12 cellular contexts compared by ENCODE assay signal in the genomic region with DNA sequence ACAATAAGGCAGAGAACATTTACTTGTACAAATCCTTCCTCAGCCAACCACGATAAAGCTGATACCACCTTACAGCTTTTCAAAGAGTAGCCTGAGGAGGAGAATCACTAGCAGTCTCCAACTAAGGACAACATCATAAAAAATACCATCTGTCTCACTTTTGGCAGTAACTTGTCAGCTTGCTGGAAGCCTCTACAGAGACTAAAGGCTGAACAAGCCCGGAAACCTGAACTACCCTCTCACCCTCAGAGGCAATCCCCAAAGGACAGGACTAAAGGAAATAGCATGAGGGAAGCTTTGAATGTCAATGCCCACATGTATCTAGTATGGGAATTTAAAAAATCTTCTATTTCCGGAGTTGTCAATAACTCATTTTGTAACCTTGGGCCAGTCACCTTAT. TPM values are rescaled to one million over a fixed set of nuclear protein-coding genes. Genes with fewer than 3 reads are reported as not detected.
A peak's percentile ranks its signal among the peaks of the same experiment; 100 is the strongest.
DNase-seq lines count a peak whose midpoint lies in the region; ATAC-seq and TF ChIP-seq lines count a peak whose summit lies in the region.
"Had no signal": no experiment of that assay in that cellular context is flagged by ENCODE, and none has a peak within 500 bp of the region (broad histone marks: within the 10 kb centered on the region; RNA-seq: fewer than 3 reads in every experiment).

No MANE protein-coding gene starts in this region.

- H3K9me3 Mint-ChIP-seq in CD8-positive, alpha-beta T cell: no peaks in the 10 kb centered on the region
- H3K9me3 Mint-ChIP-seq in IgD-negative memory B cell: no peaks in the 10 kb centered on the region
- H3K9me3 Mint-ChIP-seq in activated T-helper 2 cell treated with anti-CD3 and anti-CD28 coated beads, Interferon-gamma antibody, Interleukin-2, Interleukin-4, amounts not matched to agents 10 μg/mL and 5 μg/mL and 100 μg/mL, durations not matched to agents 14 hours and 24 hours and 36 hours: no peaks in the 10 kb centered on the region

- H3K9me3 ChIP-seq in CD8-positive, alpha-beta T cell (ENCODE audit: low read length): no peaks in the 10 kb centered on the region
- H3K9me3 ChIP-seq in vagina: no peaks in the 10 kb centered on the region
- H3K9me3 ChIP-seq: spleen had no signal

- CTCF ChIA-PET in CD8-positive, alpha-beta T cell (lab: Charles Lee): interaction anchor here (0.9 to 1.5 kb wide), 2 partner anchors 10 to 31 kb away, joined by 3 to 6 read pairs; a partner anchor contains a TSS

- H3K4me3 ChIP-seq in CD8-positive, alpha-beta T cell (ENCODE audit: low read depth, low read length): no peak overlapping the region
- no peak overlapping the region for H3K4me3 ChIP-seq in vagina
- H3K4me3 ChIP-seq: spleen had no signal

- H3K27ac Mint-ChIP-seq in CD8-positive, alpha-beta T cell: no peak overlapping the region
- peak overlapping the region in 2 of 3 donors; percentile 11 to 78 for H3K27ac Mint-ChIP-seq in IgD-negative memory B cell
- H3K27ac Mint-ChIP-seq in activated T-helper 2 cell treated with anti-CD3 and anti-CD28 coated beads, Interferon-gamma antibody, Interleukin-2, Interleukin-4, amounts not matched to agents 10 μg/mL and 5 μg/mL and 100 μg/mL, durations not matched to agents 14 hours and 24 hours and 36 hours: peak overlapping the region; percentile 54

- peaks cover 43% of the 10 kb centered on the region for H3K4me1 ChIP-seq in CD8-positive, alpha-beta T cell (ENCODE audit: insufficient read depth, low read length)
- H3K4me1 ChIP-seq in vagina: peaks cover 59% of the 10 kb centered on the region

- no peak for TF ChIP-seq CTCF in CD8-positive, alpha-beta T cell (IDR thresholded peaks at IDR 0.05)
- no peak for TF ChIP-seq CTCF in vagina (IDR thresholded peaks at IDR 0.05)

- no peak for ATAC-seq in CD8-positive, alpha-beta T cell

- peaks cover 6% of the 10 kb centered on the region for H3K36me3 ChIP-seq in CD8-positive, alpha-beta T cell (ENCODE audit: insufficient read depth, low read length)
- peaks cover 0 to 11% of the 10 kb centered on the region in 2 donors for H3K36me3 ChIP-seq in vagina

- POLR2A ChIA-PET in CD8-positive, alpha-beta T cell (lab: Charles Lee): interaction anchor here (3.6 kb wide), 1 partner anchor 10 kb away, joined by 15 read pairs; a partner anchor contains a TSS

- no peak for DNase-seq in CD8-positive, alpha-beta T cell
- DNase-seq in activated T-helper 2 cell treated with anti-CD3 and anti-CD28 coated beads, Interferon-gamma antibody, Interleukin-2, Interleukin-4, amounts not matched to agents 10 μg/mL and 5 μg/mL and 100 μg/mL, durations not matched to agents 14 hours and 24 hours and 36 hours (ENCODE audit: low spot score): no peak
- DNase-seq in myocyte (ENCODE audit: low read depth): peak; percentile 37
- DNase-seq in glomerular visceral epithelial cell (ENCODE audit: extremely low spot score): no peak
- DNase-seq in NOMO-1 (lab: John Stamatoyannopoulos, UW; ENCODE audit: unreplicated experiment in 2 of 2): no peak
- no peak for DNase-seq in vagina (ENCODE audit: extremely low spot score in 2 of 2)
- DNase-seq in activated gamma-delta T cell (lab: John Stamatoyannopoulos, UW): no peak
- DNase-seq: activated T-cell treated with anti-CD3 and anti-CD28 coated beads, Interleukin-2, amount 50 U/mL, for 1 hour; left cardiac atrium; SIG-M5; spleen had no signal

- no peak for TF ChIP-seq POLR2A in vagina (IDR thresholded peaks at IDR 0.05)

- no peak overlapping the region for H3K27ac ChIP-seq in CD8-positive, alpha-beta T cell (ENCODE audit: low read depth, low read length)
- no peak overlapping the region for H3K27ac ChIP-seq in vagina

- H3K4me3 Mint-ChIP-seq in CD8-positive, alpha-beta T cell: peak overlapping the region; percentile 52
- peak overlapping the region in 3 of 4 donors; percentile 12 to 71 (median 66) for H3K4me3 Mint-ChIP-seq in IgD-negative memory B cell
- H3K4me3 Mint-ChIP-seq in activated T-helper 2 cell treated with anti-CD3 and anti-CD28 coated beads, Interferon-gamma antibody, Interleukin-2, Interleukin-4, amounts not matched to agents 10 μg/mL and 5 μg/mL and 100 μg/mL, durations not matched to agents 14 hours and 24 hours and 36 hours (ENCODE audit: low read depth): no peak overlapping the region

- no peaks in the 10 kb centered on the region for H3K27me3 Mint-ChIP-seq in CD8-positive, alpha-beta T cell (ENCODE audit: low read depth)
- H3K27me3 Mint-ChIP-seq in IgD-negative memory B cell: no peaks in the 10 kb centered on the region
- H3K27me3 Mint-ChIP-seq in activated T-helper 2 cell treated with anti-CD3 and anti-CD28 coated beads, Interferon-gamma antibody, Interleukin-2, Interleukin-4, amounts not matched to agents 10 μg/mL and 5 μg/mL and 100 μg/mL, durations not matched to agents 14 hours and 24 hours and 36 hours (ENCODE audit: low read depth): no peaks in the 10 kb centered on the region

- H3K36me3 Mint-ChIP-seq in CD8-positive, alpha-beta T cell: peaks cover 55% of the 10 kb centered on the region
- peaks cover 4% of the 10 kb centered on the region for H3K36me3 Mint-ChIP-seq in IgD-negative memory B cell
- H3K36me3 Mint-ChIP-seq in activated T-helper 2 cell treated with anti-CD3 and anti-CD28 coated beads, Interferon-gamma antibody, Interleukin-2, Interleukin-4, amounts not matched to agents 10 μg/mL and 5 μg/mL and 100 μg/mL, durations not matched to agents 14 hours and 24 hours and 36 hours (ENCODE audit: low read depth): peaks cover 58% of the 10 kb centered on the region

- no peaks in the 10 kb centered on the region for H3K27me3 ChIP-seq in CD8-positive, alpha-beta T cell (ENCODE audit: insufficient read depth, low read length)
- H3K27me3 ChIP-seq in vagina: no peaks in the 10 kb centered on the region
- H3K27me3 ChIP-seq: spleen had no signal

- intact Hi-C loops in CD8-positive, alpha-beta T cell (cut with DNase I, micrococcal nuclease): no loop called here
- intact Hi-C loops in activated T-helper 2 cell treated with anti-CD3 and anti-CD28 coated beads, Interferon-gamma antibody, Interleukin-2, Interleukin-4, amounts not matched to agents 10 μg/mL and 5 μg/mL and 100 μg/mL, durations not matched to agents 14 hours and 24 hours and 36 hours (cut with micrococcal nuclease): no loop called here
- intact Hi-C loops in vagina (cut with DNase I): no loop called here

- H3K4me1 Mint-ChIP-seq in CD8-positive, alpha-beta T cell (ENCODE audit: low read depth): peaks cover 67% of the 10 kb centered on the region
- peaks cover 42 to 47% (median 46%) of the 10 kb centered on the region in 3 donors for H3K4me1 Mint-ChIP-seq in IgD-negative memory B cell
- H3K4me1 Mint-ChIP-seq in activated T-helper 2 cell treated with anti-CD3 and anti-CD28 coated beads, Interferon-gamma antibody, Interleukin-2, Interleukin-4, amounts not matched to agents 10 μg/mL and 5 μg/mL and 100 μg/mL, durations not matched to agents 14 hours and 24 hours and 36 hours (ENCODE audit: low read depth): peaks cover 38% of the 10 kb centered on the region

RNA-seq across cellular contexts. Expression of a gene that starts 10.6 kb away (rescaled TPM):
- total RNA-seq in CD8-positive, alpha-beta T cell: 10 to 100 TPM; 83.6 to 92.2 TPM
- 88.3 TPM for polyA plus RNA-seq in IgD-negative memory B cell
- 145 TPM in 2 replicates for total RNA-seq in activated T-helper 2 cell treated with anti-CD3 and anti-CD28 coated beads, Interferon-gamma antibody, Interleukin-2, Interleukin-4, amounts not matched to agents 10 μg/mL and 5 μg/mL and 100 μg/mL, durations not matched to agents 14 hours and 24 hours and 36 hours
- total RNA-seq in myocyte (56.7 and 62.4 TPM in 2 replicates), vagina (67.8 TPM)
- polyA plus RNA-seq in myocyte (2012): 59.6 TPM

RNA-seq across cellular contexts. Expression of a gene that starts 47.4 kb away (rescaled TPM):
- total RNA-seq in CD8-positive, alpha-beta T cell: not detected
- 0.33 TPM for polyA plus RNA-seq in IgD-negative memory B cell
- 0.44 and 0.46 TPM in 2 replicates for total RNA-seq in activated T-helper 2 cell treated with anti-CD3 and anti-CD28 coated beads, Interferon-gamma antibody, Interleukin-2, Interleukin-4, amounts not matched to agents 10 μg/mL and 5 μg/mL and 100 μg/mL, durations not matched to agents 14 hours and 24 hours and 36 hours
- 0.10 and 0.29 TPM in 2 replicates for total RNA-seq in myocyte
- polyA plus RNA-seq in myocyte (2012): 0.10 TPM
- total RNA-seq in vagina: 25.8 TPM

RNA-seq across cellular contexts. Expression of a gene that starts 59.6 kb away (rescaled TPM):
- total RNA-seq in CD8-positive, alpha-beta T cell: 1 to 10 TPM; 5.5 to 8.0 TPM
- 20.5 TPM for polyA plus RNA-seq in IgD-negative memory B cell
- 33.0 and 34.6 TPM in 2 replicates for total RNA-seq in activated T-helper 2 cell treated with anti-CD3 and anti-CD28 coated beads, Interferon-gamma antibody, Interleukin-2, Interleukin-4, amounts not matched to agents 10 μg/mL and 5 μg/mL and 100 μg/mL, durations not matched to agents 14 hours and 24 hours and 36 hours
- 26.8 and 29.7 TPM in 2 replicates for total RNA-seq in myocyte
- polyA plus RNA-seq in myocyte (2012): 43.0 TPM
- 16.9 TPM for total RNA-seq in vagina

Comparison
In these comparisons a context has a peak if more than half of its experiments do, and no peak if none do; other contexts are left out.
1. RNA of a gene that starts 47.4 kb away (total RNA-seq): 25.8 TPM in vagina (single experiment); 0.44 to 0.46 TPM in activated T-helper 2 cell treated with anti-CD3 and anti-CD28 coated beads, Interferon-gamma antibody, Interleukin-2, Interleukin-4, amounts not matched to agents 10 μg/mL and 5 μg/mL and 100 μg/mL, durations not matched to agents 14 hours and 24 hours and 36 hours, 0.10 to 0.29 TPM in myocyte and not detected in CD8-positive, alpha-beta T cell; every median in the first group is over 10 times any median in the second.